ENCODE assay signal across 8 cellular contexts in genomic region chr20:40990542-40991120, GRCh38. TPM values are rescaled to one million over a fixed set of nuclear protein-coding genes. Genes with fewer than 3 reads are reported as not detected.
DNase-seq lines count a peak whose midpoint lies in the region; ATAC-seq and TF ChIP-seq lines count a peak whose summit lies in the region.

No MANE protein-coding gene starts in this region.

- H3K9me3 Mint-ChIP-seq in nephron, result no peaks in the 10 kb centered on the region
- no peaks in the 10 kb centered on the region for H3K9me3 Mint-ChIP-seq in stimulated activated naive CD8-positive, alpha-beta T cell treated with anti-CD3 and anti-CD28 coated beads, Interleukin-15, Interleukin-2, amounts not matched to agents 100 ng/mL and 50 ng/mL, for 24 hours

- ATAC-seq in GM21717 (IDR thresholded peaks at IDR 0.05; ENCODE audit: unreplicated experiment), result peak; percentile 61

- H3K27ac ChIP-seq in KMS-11 (peak overlapping the region; percentile 45; the same call in 1 of the 2 replicates), esophagus squamous epithelium (peak overlapping the region; percentile 26 to 57 (median 37))

- no peaks in the 10 kb centered on the region for H3K79me2 ChIP-seq in KMS-11 (ENCODE audit: insufficient read depth, low read depth)

- peak; percentile 66 for DNase-seq in DMS153 (lab: John Stamatoyannopoulos, UW)
- peak; percentile 70 for DNase-seq in activated T-cell treated with anti-CD3 and anti-CD28 coated beads, Interleukin-2, amount 50 U/mL, for 1 hour
- peak; percentile 23 for DNase-seq in esophagus squamous epithelium (lab: John Stamatoyannopoulos, UW)

- no peak overlapping the region for H3K27ac Mint-ChIP-seq in nephron
- peak overlapping the region; percentile 47 for H3K27ac Mint-ChIP-seq in stimulated activated naive CD8-positive, alpha-beta T cell treated with anti-CD3 and anti-CD28 coated beads, Interleukin-15, Interleukin-2, amounts not matched to agents 100 ng/mL and 50 ng/mL, for 24 hours

- no peaks in the 10 kb centered on the region for H3K36me3 Mint-ChIP-seq in nephron (ENCODE audit: low read depth)
- no peaks in the 10 kb centered on the region for H3K36me3 Mint-ChIP-seq in stimulated activated naive CD8-positive, alpha-beta T cell treated with anti-CD3 and anti-CD28 coated beads, Interleukin-15, Interleukin-2, amounts not matched to agents 100 ng/mL and 50 ng/mL, for 24 hours (ENCODE audit: low read depth)

- peak overlapping the region; percentile 67; the same call in 1 of the 2 replicates for H3K4me2 ChIP-seq in KMS-11

- TF ChIP-seq CTCF in KMS-11 (conservative IDR thresholded peaks at IDR 0.05; ENCODE audit: low read depth, low read length), result peak; percentile 90
- TF ChIP-seq CTCF in esophagus squamous epithelium (IDR thresholded peaks at IDR 0.05), result peak; percentile 49 to 88 (median 80)
- TF ChIP-seq CTCF in nephron (IDR thresholded peaks at IDR 0.05; ENCODE audit: unreplicated experiment in 3 of 3), result peak; percentile 69 to 75 (median 75)

- peaks cover 34% of the 10 kb centered on the region for H3K4me1 ChIP-seq in KMS-11 (ENCODE audit: low read depth, poor library complexity, severe bottlenecking)
- H3K4me1 ChIP-seq in esophagus squamous epithelium, result peaks cover 9 to 24% (median 13%) of the 10 kb centered on the region in 3 donors

- no peaks in the 10 kb centered on the region for H3K4me1 Mint-ChIP-seq in nephron
- H3K4me1 Mint-ChIP-seq in stimulated activated naive CD8-positive, alpha-beta T cell treated with anti-CD3 and anti-CD28 coated beads, Interleukin-15, Interleukin-2, amounts not matched to agents 100 ng/mL and 50 ng/mL, for 24 hours (ENCODE audit: low read depth), result peaks cover 35% of the 10 kb centered on the region

- H3K27me3 Mint-ChIP-seq in nephron (ENCODE audit: low read depth), result peaks cover 4% of the 10 kb centered on the region
- no peaks in the 10 kb centered on the region for H3K27me3 Mint-ChIP-seq in stimulated activated naive CD8-positive, alpha-beta T cell treated with anti-CD3 and anti-CD28 coated beads, Interleukin-15, Interleukin-2, amounts not matched to agents 100 ng/mL and 50 ng/mL, for 24 hours

- no peak overlapping the region for H3K4me3 Mint-ChIP-seq in nephron
- H3K4me3 Mint-ChIP-seq in stimulated activated naive CD8-positive, alpha-beta T cell treated with anti-CD3 and anti-CD28 coated beads, Interleukin-15, Interleukin-2, amounts not matched to agents 100 ng/mL and 50 ng/mL, for 24 hours, result no peak overlapping the region

- WGBS in esophagus squamous epithelium, 2 donors, result 35 to 40% methylated on average over 8 of the region's 10 CpGs

- H3K36me3 ChIP-seq in KMS-11 (ENCODE audit: insufficient read depth), result no peaks in the 10 kb centered on the region
- no peaks in the 10 kb centered on the region for H3K36me3 ChIP-seq in esophagus squamous epithelium

- H3K9ac ChIP-seq in KMS-11, result no peak overlapping the region

- H3K27me3 ChIP-seq in KMS-11 (ENCODE audit: insufficient read depth, low read depth), result no peaks in the 10 kb centered on the region
- no peaks in the 10 kb centered on the region for H3K27me3 ChIP-seq in esophagus squamous epithelium

- H4K20me1 ChIP-seq in KMS-11 (ENCODE audit: insufficient read depth), result no peaks in the 10 kb centered on the region

- peak overlapping the region; percentile 65 for H2AFZ ChIP-seq in KMS-11 (ENCODE audit: low read depth)

- no peak for TF ChIP-seq POLR2A in esophagus squamous epithelium (IDR thresholded peaks at IDR 0.05)

- intact Hi-C loops in esophagus squamous epithelium (cut with DNase I), result no loop called here

- H3K9me3 ChIP-seq in esophagus squamous epithelium, result no peaks in the 10 kb centered on the region

- H3K4me3 ChIP-seq in KMS-11 (IDR thresholded peaks at IDR 0.05; ENCODE audit: insufficient read depth, low read depth, low read length), result no peak overlapping the region
- no peak overlapping the region for H3K4me3 ChIP-seq in esophagus squamous epithelium

TF ChIP-seq in PFSK-1, 5 proteins besides CTCF, POLR2A, EP300 and RAD21:
- TF ChIP-seq FOXP2 (optimal IDR thresholded peaks at IDR 0.05; ENCODE audit: borderline replicate concordance, extremely low read depth, extremely low read length, insufficient read depth), result peak; percentile 16
- 0 out of 4 replicates have a peak, but pooled peaks of 1 of the 2 experiments have one; percentile 24 for TF ChIP-seq REST (IDR thresholded peaks at IDR 0.05; ENCODE audit: insufficient read depth in 1 of 2, low read depth in 2 of 2, low read length in 2 of 2)
- TF ChIP-seq POLR2AphosphoS5 (IDR thresholded peaks at IDR 0.05; ENCODE audit: low read depth, low read length), result no peak

RNA-seq across cellular contexts. Expression of gene TOP1, which starts 38.0 kb away (rescaled TPM):
- polyA plus RNA-seq in PFSK-1 (2012; ENCODE audit: insufficient read length, low read depth), result 51.0 TPM
- total RNA-seq in esophagus squamous epithelium, result 10 to 100 TPM; 23.1 to 49.9 (median 31.6) TPM
